ENCODE assay signal across 8 cellular contexts in the genomic region with DNA sequence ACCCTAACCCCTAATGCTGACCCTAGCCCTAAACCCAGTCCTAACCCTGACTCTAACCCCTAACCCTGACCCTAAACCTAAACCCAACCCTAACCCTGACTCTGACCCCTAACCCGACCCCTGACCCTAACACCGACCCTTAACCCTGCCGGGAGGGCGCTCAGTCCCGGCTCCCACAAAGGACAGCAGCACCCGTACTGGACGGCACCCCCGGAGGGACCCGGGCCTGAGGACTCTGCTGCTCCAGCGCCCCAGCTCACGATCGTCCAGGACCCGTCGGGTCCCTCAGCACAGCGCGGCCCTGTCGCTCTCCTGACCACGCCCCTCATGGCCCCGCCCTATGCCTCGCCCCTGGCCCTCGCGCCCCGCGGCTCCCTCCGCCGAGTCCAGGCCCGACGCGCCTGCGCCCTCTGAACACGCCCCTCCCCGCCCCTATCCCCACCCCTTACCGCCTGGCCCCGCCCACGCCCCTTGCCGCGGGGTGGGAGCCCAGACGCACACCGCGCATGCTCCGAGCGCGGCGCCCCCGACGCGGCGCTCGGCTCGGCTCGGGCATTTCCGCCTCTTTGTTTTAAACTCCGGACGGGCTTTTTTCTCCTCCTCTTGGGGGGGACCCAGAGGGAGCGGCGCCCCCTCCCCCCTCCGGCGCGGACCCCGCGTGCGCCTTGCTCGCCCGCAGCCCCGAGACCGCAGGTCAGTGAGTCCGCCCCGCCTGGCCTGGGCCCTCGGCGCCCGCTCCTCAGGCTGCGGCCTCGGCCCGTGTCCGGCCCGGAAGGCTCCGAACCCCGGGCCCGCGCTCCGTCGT. TPM values are rescaled to one million over a fixed set of nuclear protein-coding genes. Genes with fewer than 3 reads are reported as not detected.
DNase-seq lines count a peak whose midpoint lies in the region; ATAC-seq, FAIRE-seq and TF ChIP-seq lines count a peak whose summit lies in the region.

A gene with protein sequence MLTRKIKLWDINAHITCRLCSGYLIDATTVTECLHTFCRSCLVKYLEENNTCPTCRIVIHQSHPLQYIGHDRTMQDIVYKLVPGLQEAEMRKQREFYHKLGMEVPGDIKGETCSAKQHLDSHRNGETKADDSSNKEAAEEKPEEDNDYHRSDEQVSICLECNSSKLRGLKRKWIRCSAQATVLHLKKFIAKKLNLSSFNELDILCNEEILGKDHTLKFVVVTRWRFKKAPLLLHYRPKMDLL (plus strand): TSS at position 555 of the 805 bp plus-strand sequence. CDS start 27,849 bp downstream, outside the sequence.

- FAIRE-seq in frontal cortex (lab: Jason Lieb, UNC): no peak

- CTCF ChIA-PET in activated naive CD4-positive, alpha-beta T cell treated with anti-CD3 and anti-CD28 coated beads for 36 hours (lab: Charles Lee): no interaction called here

- no peaks in the 10 kb centered on the region; the same call in 1 of the 2 replicates for H3K36me3 ChIP-seq in GM06990 (ENCODE audit: control insufficient read depth, insufficient read depth, low read length)

- peak within 1 kb of the TSS; percentile 84 for H3K4me3 ChIP-seq in GM06990 (replicated peaks; ENCODE audit: low read depth, low read length)
- H3K4me3 ChIP-seq in NB4 (ENCODE audit: low read depth, low read length): peak within 1 kb of the TSS; percentile 83

- ATAC-seq in HG02571 (IDR thresholded peaks at IDR 0.05; ENCODE audit: unreplicated experiment): peak; percentile 84

- intact Hi-C loops in activated naive CD4-positive, alpha-beta T cell treated with anti-CD3 and anti-CD28 coated beads for 36 hours (cut with micrococcal nuclease): loop anchor here (1.0 to 5.0 kb wide), 7 partner anchors 31 to 977 kb away; partner anchors contain the start of genes ATP5ME, CTBP1, DGKQ and FAM53A

- no peaks in the 10 kb centered on the region for H3K9me3 Mint-ChIP-seq in activated naive CD4-positive, alpha-beta T cell treated with anti-CD3 and anti-CD28 coated beads for 36 hours

- peak within 1 kb of the TSS; percentile 72 for H3K27ac ChIP-seq in substantia nigra (ENCODE audit: low read depth, low read length, poor library complexity, severe bottlenecking)

- DNase-seq in GM06990 (ENCODE audit: extremely low read depth, insufficient read length) (peak; percentile 93), NB4 (ENCODE audit: low read depth) (peak; percentile 96), SK-N-DZ (ENCODE audit: low spot score) (peak; percentile 88), frontal cortex (ENCODE audit: low spot score in 2 of 2) (peak; percentile 100), non-pigmented ciliary epithelial cell (ENCODE audit: low read depth) (peak; percentile 66), substantia nigra (lab: John Stamatoyannopoulos, UW) (peak; percentile 54 to 97 (median 91))
- peak; percentile 96 for DNase-seq in activated naive CD4-positive, alpha-beta T cell treated with anti-CD3 and anti-CD28 coated beads for 36 hours

- no peaks in the 10 kb centered on the region for H3K27me3 ChIP-seq in GM06990 (replicated peaks; ENCODE audit: control insufficient read depth, insufficient read depth, low read length)

- H3K36me3 Mint-ChIP-seq in activated naive CD4-positive, alpha-beta T cell treated with anti-CD3 and anti-CD28 coated beads for 36 hours (ENCODE audit: low read depth): no peaks in the 10 kb centered on the region

- H3K27me3 Mint-ChIP-seq in activated naive CD4-positive, alpha-beta T cell treated with anti-CD3 and anti-CD28 coated beads for 36 hours (ENCODE audit: low read depth): no peaks in the 10 kb centered on the region

- H3K4me3 Mint-ChIP-seq in activated naive CD4-positive, alpha-beta T cell treated with anti-CD3 and anti-CD28 coated beads for 36 hours: peak within 1 kb of the TSS; percentile 76

- TF ChIP-seq CTCF in GM06990 (IDR thresholded peaks at IDR 0.05; ENCODE audit: insufficient read depth, low read length, poor library complexity, severe bottlenecking) (no peak), NB4 (IDR thresholded peaks at IDR 0.05; ENCODE audit: low read depth, low read length) (no peak)

- TF ChIP-seq POLR2A in NB4 (IDR thresholded peaks at IDR 0.05; ENCODE audit: extremely low read depth, insufficient read length): peak; percentile 60

- peaks cover 13% of the 10 kb centered on the region for H3K4me1 Mint-ChIP-seq in activated naive CD4-positive, alpha-beta T cell treated with anti-CD3 and anti-CD28 coated beads for 36 hours (ENCODE audit: low read depth)

- H3K27ac Mint-ChIP-seq in activated naive CD4-positive, alpha-beta T cell treated with anti-CD3 and anti-CD28 coated beads for 36 hours: no peak within 1 kb of the TSS

RNA-seq across cellular contexts. Expression of the gene that starts here (rescaled TPM):
- polyA plus RNA-seq in SK-N-DZ (2014; cell fraction: cytosol; rRNA removed): 29.2 and 44.3 TPM in 2 replicates
- polyA plus RNA-seq in SK-N-DZ (2014; cell fraction: nucleus; rRNA removed): 129 and 164 TPM in 2 replicates
- 10 to 100 TPM; 24.7 to 25.9 TPM for total RNA-seq in activated naive CD4-positive, alpha-beta T cell treated with anti-CD3 and anti-CD28 coated beads for 36 hours
- 62.8 TPM for total RNA-seq in frontal cortex

Comparison
In these comparisons a context has a peak if more than half of its experiments do, and no peak if none do; other contexts are left out.
1. Peak in every context shown above with its lines: DNase-seq, ATAC-seq, H3K4me3 ChIP-seq and H3K27ac ChIP-seq.